Comparison of ENCODE assay signal across 34 cellular contexts in the genomic region with DNA sequence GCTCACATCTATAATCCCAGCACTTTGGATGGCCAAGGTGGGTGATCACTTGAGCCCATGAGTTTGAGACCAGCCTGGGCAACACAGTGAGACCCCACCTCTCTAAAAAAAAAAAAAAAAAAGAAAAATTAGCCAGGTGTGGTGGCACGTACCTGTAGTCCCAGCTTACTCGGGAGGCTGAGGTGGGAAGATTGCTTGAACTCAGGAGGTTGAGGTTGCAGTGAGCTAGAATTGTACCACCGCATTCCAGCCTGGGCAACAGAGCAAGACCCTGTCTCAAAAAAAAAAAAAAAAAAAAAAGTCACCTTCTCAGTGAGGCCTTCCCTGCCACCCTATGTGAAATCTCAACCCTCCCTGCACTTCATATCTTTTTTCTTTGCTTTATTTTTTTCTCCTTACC. TPM values are rescaled to one million over a fixed set of nuclear protein-coding genes. Genes with fewer than 3 reads are reported as not detected.
"Had no signal": no experiment of that assay in that cellular context is flagged by ENCODE, and none has a peak within 500 bp of the region (broad histone marks: within the 10 kb centered on the region; RNA-seq: fewer than 3 reads in every experiment).

No MANE protein-coding gene starts in this region.

- H3K36me3 ChIP-seq: adrenal gland, ascending aorta, brain microvascular endothelial cell, breast epithelium, cardiac muscle cell had no signal

- H3K4me1 ChIP-seq: adrenal gland, body of pancreas, breast epithelium had no signal

- H3K27me3 ChIP-seq: ascending aorta, body of pancreas, brain microvascular endothelial cell, breast epithelium, cardiac muscle cell had no signal

- DNase-seq: activated effector memory CD4-positive, alpha-beta T cell treated with anti-CD3 and anti-CD28 coated beads, Interleukin-2, amount 50 U/mL, for 16 hours; activated effector memory CD4-positive, alpha-beta T cell treated with Interleukin-2 at 50 U/mL for 16 hours; activated gamma-delta T cell; activated gamma-delta T cell treated with Interleukin-2 at 50 U/mL for 16 hours; activated naive CD4-positive, alpha-beta T cell; activated naive CD4-positive, alpha-beta T cell treated with anti-CD3 and anti-CD28 coated beads for 36 hours; activated naive CD4-positive, alpha-beta T cell treated with anti-CD3 and anti-CD28 coated beads, Interleukin-2, amount 10 ng/mL, durations not matched to agents 7 days and 5 days; activated naive CD4-positive, alpha-beta T cell treated with anti-CD3 and anti-CD28 coated beads, Interleukin-2, amount 50 U/mL, for 16 hours; activated naive CD4-positive, alpha-beta T cell treated with Interleukin-2 at 50 U/mL for 16 hours; activated naive CD8-positive, alpha-beta T cell treated with anti-CD3 and anti-CD28 coated beads for 36 hours; activated naive CD8-positive, alpha-beta T cell treated with anti-CD3 and anti-CD28 coated beads, Interleukin-2, amount 10 ng/mL, durations not matched to agents 7 days and 5 days; activated naive CD8-positive, alpha-beta T cell treated with anti-CD3 and anti-CD28 coated beads, Interleukin-2, amount 50 U/mL, for 24 hours; activated T-cell treated with anti-CD3 and anti-CD28 coated beads, Interleukin-2, amount 50 U/mL, for 4 hours; activated T-cell treated with anti-CD3 and anti-CD28 coated beads, Interleukin-2, amount 50 U/mL, for 48 hours; activated T-cell treated with anti-CD3 and anti-CD28 coated beads, Interleukin-2, amount 50 U/mL, for 72 hours; adrenal gland; amniotic stem cell; anterior cingulate cortex; aorta; body of pancreas; brain microvascular endothelial cell; caudate nucleus; central memory CD4-positive, alpha-beta T cell; cerebellar nuclear complex had no signal

- FAIRE-seq: astrocyte, bronchial epithelial cell, colon had no signal

- H3K4me3 ChIP-seq: adrenal gland, ascending aorta, body of pancreas, breast epithelium, cardiac muscle cell had no signal

- H3K27ac ChIP-seq: adrenal gland, ascending aorta, body of pancreas, brain microvascular endothelial cell, breast epithelium, cardiac muscle cell had no signal

- H3K9me3 ChIP-seq: adrenal gland, ascending aorta, body of pancreas, breast epithelium had no signal

- ATAC-seq: activated naive CD4-positive, alpha-beta T cell treated with anti-CD3 and anti-CD28 coated beads, Interleukin-2, amount 50 U/mL, for 72 hours; activated naive CD8-positive, alpha-beta T cell treated with anti-CD3 and anti-CD28 coated beads, Interleukin-2, amount 50 U/mL, for 24 hours; activated T-cell treated with anti-CD3 and anti-CD28 coated beads, Interleukin-2, amount 50 U/mL, for 4 hours; activated T-cell treated with anti-CD3 and anti-CD28 coated beads, Interleukin-2, amount 50 U/mL, for 72 hours; activated T-helper 17 cell treated with anti-CD3 and anti-CD28 coated beads, Interleukin-2, amount 50 U/mL, for 72 hours; body of pancreas had no signal

RNA-seq across cellular contexts. Expression of gene SOWAHA, which starts 22.1 kb away (rescaled TPM):
- total RNA-seq: activated naive CD4-positive, alpha-beta T cell treated with anti-CD3 and anti-CD28 coated beads for 36 hours; activated naive CD4-positive, alpha-beta T cell treated with anti-CD3 and anti-CD28 coated beads, Interleukin-2, amount 50 U/mL, for 72 hours; activated naive CD8-positive, alpha-beta T cell treated with anti-CD3 and anti-CD28 coated beads, Interleukin-2, amount 10 ng/mL, durations not matched to agents 7 days and 5 days; activated T-cell treated with anti-CD3 and anti-CD28 coated beads, Interleukin-2, amount 50 U/mL, for 72 hours; activated T-helper 17 cell treated with anti-CD3 and anti-CD28 coated beads, Interleukin-2, amount 50 U/mL, for 72 hours; ascending aorta; bronchial epithelial cell; cardiac muscle cell; chondrocyte had no signal
- polyA plus RNA-seq: cardiac muscle cell had no signal

RNA-seq across cellular contexts. Expression of gene CCNI2, which starts 43.8 kb away (rescaled TPM):
- total RNA-seq: aorta, ascending aorta, bronchial epithelial cell, cardiac muscle cell, cardiac septum, chondrocyte had no signal
